ENCODE assay signal across 11 cellular contexts in the genomic region with DNA sequence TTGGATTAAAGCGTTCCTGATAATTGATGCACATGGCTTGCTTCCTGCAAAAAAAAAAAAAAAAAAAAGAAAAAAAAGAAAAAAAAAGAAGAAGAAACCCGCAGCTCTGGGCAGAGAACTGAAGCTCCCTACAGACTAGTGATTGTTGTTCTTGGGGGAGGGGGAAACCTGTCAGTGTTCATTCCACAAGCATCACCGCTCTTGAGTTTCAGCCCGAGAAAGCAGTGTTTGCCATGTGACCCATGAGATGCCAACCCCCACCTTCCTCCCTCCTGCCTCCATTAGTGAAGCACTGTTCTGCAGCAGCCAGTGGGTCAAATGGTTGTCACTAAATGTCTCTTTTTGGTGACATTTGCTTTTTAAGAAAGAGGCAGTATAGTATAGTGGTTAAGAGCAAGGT. TPM values are rescaled to one million over a fixed set of nuclear protein-coding genes. Genes with fewer than 3 reads are reported as not detected.
DNase-seq lines count a peak whose midpoint lies in the region; ATAC-seq and TF ChIP-seq lines count a peak whose summit lies in the region.
"Had no signal": no experiment of that assay in that cellular context is flagged by ENCODE, and none has a peak within 500 bp of the region (broad histone marks: within the 10 kb centered on the region; RNA-seq: fewer than 3 reads in every experiment).

No MANE protein-coding gene starts in this region.

- intact Hi-C loops in activated T-helper 1 cell treated with anti-CD3 and anti-CD28 coated beads, Interleukin-12 subunit alpha, Interleukin-12 subunit beta, Interleukin-2, Interleukin-4 antibody, amounts not matched to agents 30 ng/mL and 10 ng/mL and 1 ng/mL, durations not matched to agents 14 hours and 24 hours and 36 hours (cut with micrococcal nuclease), result no loop called here

- H3K36me3 Mint-ChIP-seq in activated T-helper 1 cell treated with anti-CD3 and anti-CD28 coated beads, Interleukin-12 subunit alpha, Interleukin-12 subunit beta, Interleukin-2, Interleukin-4 antibody, amounts not matched to agents 30 ng/mL and 10 ng/mL and 1 ng/mL, durations not matched to agents 14 hours and 24 hours and 36 hours (ENCODE audit: low read depth), result no peaks in the 10 kb centered on the region
- H3K36me3 Mint-ChIP-seq: activated CD4-positive, alpha-beta memory T cell treated with anti-CD3 and anti-CD28 coated beads for 36 hours; naive B cell had no signal

- H3K4me3 Mint-ChIP-seq in activated T-helper 1 cell treated with anti-CD3 and anti-CD28 coated beads, Interleukin-12 subunit alpha, Interleukin-12 subunit beta, Interleukin-2, Interleukin-4 antibody, amounts not matched to agents 30 ng/mL and 10 ng/mL and 1 ng/mL, durations not matched to agents 14 hours and 24 hours and 36 hours, result no peak overlapping the region
- H3K4me3 Mint-ChIP-seq: dendritic cell treated with granulocyte-macrophage colony-stimulating factor and Interleukin-4, amounts not matched to agents 40 ng/mL and 50 ng/mL, for 4 days had no signal

- peaks cover 18% of the 10 kb centered on the region for H3K4me1 Mint-ChIP-seq in activated T-helper 1 cell treated with anti-CD3 and anti-CD28 coated beads, Interleukin-12 subunit alpha, Interleukin-12 subunit beta, Interleukin-2, Interleukin-4 antibody, amounts not matched to agents 30 ng/mL and 10 ng/mL and 1 ng/mL, durations not matched to agents 14 hours and 24 hours and 36 hours (ENCODE audit: low read depth)

- TF ChIP-seq CTCF in RWPE2 (IDR thresholded peaks at IDR 0.05; ENCODE audit: poor library complexity, severe bottlenecking), result no peak

- no peaks in the 10 kb centered on the region for H3K9me3 Mint-ChIP-seq in activated T-helper 1 cell treated with anti-CD3 and anti-CD28 coated beads, Interleukin-12 subunit alpha, Interleukin-12 subunit beta, Interleukin-2, Interleukin-4 antibody, amounts not matched to agents 30 ng/mL and 10 ng/mL and 1 ng/mL, durations not matched to agents 14 hours and 24 hours and 36 hours
- H3K9me3 Mint-ChIP-seq: activated CD4-positive, alpha-beta memory T cell treated with anti-CD3 and anti-CD28 coated beads for 36 hours; activated naive CD4-positive, alpha-beta T cell treated with anti-CD3 and anti-CD28 coated beads, Interleukin-2, amount 10 ng/mL, durations not matched to agents 7 days and 5 days; dendritic cell treated with granulocyte-macrophage colony-stimulating factor and Interleukin-4, amounts not matched to agents 40 ng/mL and 50 ng/mL, for 4 days; naive B cell had no signal

- peaks cover 43% of the 10 kb centered on the region for H3K27me3 Mint-ChIP-seq in activated T-helper 1 cell treated with anti-CD3 and anti-CD28 coated beads, Interleukin-12 subunit alpha, Interleukin-12 subunit beta, Interleukin-2, Interleukin-4 antibody, amounts not matched to agents 30 ng/mL and 10 ng/mL and 1 ng/mL, durations not matched to agents 14 hours and 24 hours and 36 hours (ENCODE audit: insufficient read depth)

- peak; percentile 36 for DNase-seq in HT-29 (ENCODE audit: low spot score)
- no peak for DNase-seq in RWPE2 (ENCODE audit: low spot score)
- peak; percentile 91 for DNase-seq in retina
- DNase-seq in NOMO-1 (lab: John Stamatoyannopoulos, UW; ENCODE audit: unreplicated experiment in 2 of 2), result no peak
- DNase-seq in activated T-helper 1 cell treated with anti-CD3 and anti-CD28 coated beads, Interleukin-12 subunit alpha, Interleukin-12 subunit beta, Interleukin-2, Interleukin-4 antibody, amounts not matched to agents 30 ng/mL and 10 ng/mL and 1 ng/mL, durations not matched to agents 14 hours and 24 hours and 36 hours (ENCODE audit: low spot score), result no peak
- DNase-seq: activated CD4-positive, alpha-beta memory T cell treated with anti-CD3 and anti-CD28 coated beads for 36 hours; activated naive CD4-positive, alpha-beta T cell treated with anti-CD3 and anti-CD28 coated beads, Interleukin-2, amount 10 ng/mL, durations not matched to agents 7 days and 5 days; naive B cell had no signal

- H3K27me3 ChIP-seq in RWPE2 (ENCODE audit: insufficient read depth, poor library complexity, severe bottlenecking), result no peaks in the 10 kb centered on the region

- no peak for ATAC-seq in RWPE2 (ENCODE audit: low read depth)
- no peak for ATAC-seq in activated CD4-positive, CD25-positive, alpha-beta regulatory T cell treated with anti-CD3 and anti-CD28 coated beads, Interleukin-2, amount 50 U/mL, for 24 hours

- peak overlapping the region; percentile 87 for H3K4me3 ChIP-seq in RWPE2 (ENCODE audit: severe bottlenecking)
- H3K4me3 ChIP-seq in iPS-18c (ENCODE audit: insufficient read depth, low read depth, low read length), result peak overlapping the region; percentile 91

- H3K36me3 ChIP-seq in RWPE2 (ENCODE audit: low read depth), result no peaks in the 10 kb centered on the region

- H3K4me1 ChIP-seq in RWPE2 (ENCODE audit: insufficient read depth, poor library complexity, severe bottlenecking), result peaks cover 20% of the 10 kb centered on the region

- no peak overlapping the region for H3K27ac Mint-ChIP-seq in activated T-helper 1 cell treated with anti-CD3 and anti-CD28 coated beads, Interleukin-12 subunit alpha, Interleukin-12 subunit beta, Interleukin-2, Interleukin-4 antibody, amounts not matched to agents 30 ng/mL and 10 ng/mL and 1 ng/mL, durations not matched to agents 14 hours and 24 hours and 36 hours
- H3K27ac Mint-ChIP-seq: activated CD4-positive, alpha-beta memory T cell treated with anti-CD3 and anti-CD28 coated beads for 36 hours; activated naive CD4-positive, alpha-beta T cell treated with anti-CD3 and anti-CD28 coated beads, Interleukin-2, amount 10 ng/mL, durations not matched to agents 7 days and 5 days; dendritic cell treated with granulocyte-macrophage colony-stimulating factor and Interleukin-4, amounts not matched to agents 40 ng/mL and 50 ng/mL, for 4 days; naive B cell had no signal

- H3K27ac ChIP-seq in RWPE2 (ENCODE audit: poor library complexity, severe bottlenecking), result peak overlapping the region; percentile 90

- H3K9me3 ChIP-seq in RWPE2 (ENCODE audit: severe bottlenecking) (no peaks in the 10 kb centered on the region), iPS-18c (ENCODE audit: control insufficient read depth, insufficient read depth, low read length) (no peaks in the 10 kb centered on the region)

RNA-seq across cellular contexts. Expression of gene USP43, which starts 1.7 kb away (rescaled TPM):
- 13.6 and 21.7 TPM in 2 replicates for total RNA-seq in HT-29 (2014; rRNA removed; shearing (Covaris generic))
- not detected in 2 replicates for total RNA-seq in activated T-helper 1 cell treated with anti-CD3 and anti-CD28 coated beads, Interleukin-12 subunit alpha, Interleukin-12 subunit beta, Interleukin-2, Interleukin-4 antibody, amounts not matched to agents 30 ng/mL and 10 ng/mL and 1 ng/mL, durations not matched to agents 14 hours and 24 hours and 36 hours

Comparison
In these comparisons a context has a peak if more than half of its experiments do, and no peak if none do; other contexts are left out.
1. DNase-seq: peak in HT-29 (single experiment) and retina (single experiment); none in RWPE2 (single experiment), NOMO-1 (0 of 2) and activated T-helper 1 cell treated with anti-CD3 and anti-CD28 coated beads, Interleukin-12 subunit alpha, Interleukin-12 subunit beta, Interleukin-2, Interleukin-4 antibody, amounts not matched to agents 30 ng/mL and 10 ng/mL and 1 ng/mL, durations not matched to agents 14 hours and 24 hours and 36 hours (single experiment).
2. RNA of gene USP43, which starts 1.7 kb away (total RNA-seq): 13.6 to 21.7 TPM in HT-29; not detected in activated T-helper 1 cell treated with anti-CD3 and anti-CD28 coated beads, Interleukin-12 subunit alpha, Interleukin-12 subunit beta, Interleukin-2, Interleukin-4 antibody, amounts not matched to agents 30 ng/mL and 10 ng/mL and 1 ng/mL, durations not matched to agents 14 hours and 24 hours and 36 hours; every median in the first group is over 10 times any median in the second.